16 cellular contexts compared by ENCODE assay signal in the genomic region with DNA sequence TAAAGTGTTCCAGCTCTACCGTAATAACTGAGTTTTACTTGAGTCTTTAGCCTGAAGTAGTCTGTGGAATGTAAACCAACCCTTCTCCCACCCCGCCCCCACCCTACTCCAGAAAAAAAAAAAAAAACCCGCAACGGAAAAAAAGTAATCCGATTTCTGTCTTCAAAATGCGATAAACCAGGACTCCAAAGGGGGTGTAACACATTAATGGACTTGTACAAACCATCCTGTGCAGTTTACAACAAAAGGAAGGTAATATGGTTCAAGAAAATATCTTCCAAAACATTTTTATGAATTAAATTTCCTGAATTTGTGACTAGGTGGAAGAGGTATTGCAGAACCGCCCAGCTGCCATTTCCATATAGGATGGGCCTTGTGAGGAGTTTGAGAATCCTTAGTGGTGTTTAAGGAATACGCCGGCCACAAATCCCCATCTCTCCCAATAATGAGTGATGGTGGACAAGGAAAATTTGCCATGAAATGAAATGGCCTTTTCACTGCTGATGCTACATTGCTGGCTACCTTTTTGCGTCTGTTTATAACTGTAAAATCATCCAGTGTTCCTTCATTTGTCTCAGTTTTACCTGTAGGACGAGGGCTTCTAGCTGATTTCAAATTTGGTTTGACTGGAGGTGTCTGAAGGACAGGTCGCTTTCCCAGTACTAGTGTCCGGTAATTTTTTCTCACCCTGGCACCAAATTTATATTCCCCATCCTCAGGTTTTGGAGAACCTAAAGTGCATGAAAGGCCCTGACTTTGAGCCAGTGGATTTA. TPM values are rescaled to one million over a fixed set of nuclear protein-coding genes. Genes with fewer than 3 reads are reported as not detected.
DNase-seq lines count a peak whose midpoint lies in the region; ATAC-seq, FAIRE-seq and TF ChIP-seq lines count a peak whose summit lies in the region.
"Had no signal": no experiment of that assay in that cellular context is flagged by ENCODE, and none has a peak within 500 bp of the region (broad histone marks: within the 10 kb centered on the region; RNA-seq: fewer than 3 reads in every experiment).

No MANE protein-coding gene starts in this region.

- H3K27me3 Mint-ChIP-seq in astrocyte (ENCODE audit: low read depth, unreplicated experiment) = no peaks in the 10 kb centered on the region

- no peak overlapping the region for H3K9ac ChIP-seq in SK-N-SH
- H3K9ac ChIP-seq in astrocyte (ENCODE audit: low read length) = peak overlapping the region; percentile 78

- DNase-seq in SK-N-SH (no peak), astrocyte (ENCODE audit: low read depth) (no peak), islet precursor cell (peak; percentile 49), skeletal muscle cell (ENCODE audit: low read depth) (no peak), DMS114 treated with DMSO at 0.1 percent for 48 hours (lab: John Stamatoyannopoulos, UW; ENCODE audit: unreplicated experiment) (no peak), NCI-H524 treated with DMSO at 0.1 percent for 48 hours (lab: John Stamatoyannopoulos, UW) (no peak)
- no peak for DNase-seq in stimulated activated naive CD4-positive, alpha-beta T cell treated with Interleukin-2 at 50 U/mL for 16 hours (lab: John Stamatoyannopoulos, UW)
- DNase-seq: DMS79 treated with DMSO at 0.1 percent for 48 hours, NCI-H2107, small intestine had no signal

- peak overlapping the region in 1 of 2 experiments; percentile 99; a peak in 2 of 4 replicates for H3K27ac ChIP-seq in SK-N-SH (ENCODE audit: low read depth in 2 of 2, low read length in 1 of 2)
- H3K27ac ChIP-seq in astrocyte (ENCODE audit: low read depth, low read length) = no peak overlapping the region
- H3K27ac ChIP-seq: 22Rv1 had no signal

- peaks cover 21% of the 10 kb centered on the region for H3F3A ChIP-seq in SK-N-SH (replicated peaks; ENCODE audit: insufficient read depth)

- peaks cover 38% of the 10 kb centered on the region for H3K4me1 Mint-ChIP-seq in astrocyte (ENCODE audit: low read depth, unreplicated experiment)

- no peak for TF ChIP-seq CTCF in SK-N-SH (IDR thresholded peaks at IDR 0.05)
- no peak for TF ChIP-seq CTCF in astrocyte (IDR thresholded peaks at IDR 0.05; ENCODE audit: insufficient read depth, low read depth, low read length)

- no peak for FAIRE-seq in astrocyte (lab: Jason Lieb, UNC)
- FAIRE-seq: bronchial epithelial cell, GM18507, RCC 7860, small intestine had no signal

- H3K27me3 ChIP-seq in SK-N-SH (ENCODE audit: insufficient read depth) (no peaks in the 10 kb centered on the region), astrocyte (ENCODE audit: insufficient read depth, low read length) (no peaks in the 10 kb centered on the region)

- CTCF ChIA-PET in SK-N-SH (lab: Yijun Ruan, JAX) = interaction anchor here (0.7 to 3.4 kb wide), 6 partner anchors 12 to 488 kb away, joined by 3 to 28 read pairs (median 4); a partner anchor contains a TSS

- TF ChIP-seq EP300 in SK-N-SH (IDR thresholded peaks at IDR 0.05; ENCODE audit: borderline replicate concordance in 1 of 2, low read depth in 1 of 2, low read length in 1 of 2) = no peak

- no peak for ATAC-seq in SK-N-SH treated with all-trans-retinoic acid at 6 μM for 48 hours

- peaks cover 27% of the 10 kb centered on the region for H3K79me2 ChIP-seq in SK-N-SH (ENCODE audit: insufficient read depth)
- peaks cover 67% of the 10 kb centered on the region for H3K79me2 ChIP-seq in astrocyte (ENCODE audit: insufficient read depth, low read length)

- no peak for TF ChIP-seq RAD21 in SK-N-SH (IDR thresholded peaks at IDR 0.05; ENCODE audit: low read length)

- H3K36me3 ChIP-seq in SK-N-SH (replicated peaks in 1 of 2; ENCODE audit: control insufficient read depth in 1 of 2, insufficient read depth in 2 of 2, low read length in 1 of 2) (no peaks in the 10 kb centered on the region), astrocyte (ENCODE audit: insufficient read depth, low read length) (no peaks in the 10 kb centered on the region)

- H3K4me1 ChIP-seq in SK-N-SH (ENCODE audit: control insufficient read depth in 1 of 2, insufficient read depth in 2 of 2, low read depth in 1 of 2, low read length in 1 of 2) = peaks cover 18 to 21% of the 10 kb centered on the region in 2 experiments; a peak in 3 of 4 replicates
- H3K4me1 ChIP-seq in astrocyte (ENCODE audit: insufficient read depth, low read length) = peaks cover 56% of the 10 kb centered on the region

- H3K9me3 ChIP-seq in SK-N-SH (no peaks in the 10 kb centered on the region), astrocyte (ENCODE audit: insufficient read depth, low read depth, low read length) (no peaks in the 10 kb centered on the region)

- no peaks in the 10 kb centered on the region for H3K9me2 ChIP-seq in SK-N-SH

- 45% methylated on average over 13 of the region's 13 CpGs for WGBS in SK-N-SH (ENCODE audit: low lambda C conversion rate)

- H3K4me3 Mint-ChIP-seq in astrocyte (ENCODE audit: unreplicated experiment) = peak overlapping the region; percentile 84

- H2AFZ ChIP-seq in SK-N-SH (ENCODE audit: low read depth) (no peak overlapping the region; the same call in 1 of the 2 replicates), astrocyte (ENCODE audit: low read depth, low read length) (peak overlapping the region; percentile 53)

- POLR2A ChIA-PET in SK-N-SH (lab: Yijun Ruan, JAX) = interaction anchor here (1.0 to 2.9 kb wide), 3 partner anchors 9 to 18 kb away, joined by 3 to 21 read pairs (median 8); a partner anchor contains a TSS

- H3K4me2 ChIP-seq in SK-N-SH = peak overlapping the region; percentile 87
- H3K4me2 ChIP-seq in astrocyte (ENCODE audit: low read length) = peak overlapping the region; percentile 94

- peak overlapping the region; percentile 71 for H3K27ac Mint-ChIP-seq in astrocyte (ENCODE audit: unreplicated experiment)

- H3K4me3 ChIP-seq in SK-N-SH (ENCODE audit: low read depth in 2 of 2, low read length in 1 of 2) (peak overlapping the region; percentile 53 to 64), astrocyte (ENCODE audit: insufficient read depth, low read depth, low read length) (peak overlapping the region; percentile 67), skeletal muscle cell (ENCODE audit: low read depth, low read length) (peak overlapping the region; percentile 9)

- H3K9me3 Mint-ChIP-seq in astrocyte (ENCODE audit: unreplicated experiment) = no peaks in the 10 kb centered on the region

- H4K20me1 ChIP-seq in SK-N-SH (ENCODE audit: insufficient read depth) = no peaks in the 10 kb centered on the region
- H4K20me1 ChIP-seq in astrocyte (ENCODE audit: insufficient read depth, low read length) = no peaks in the 10 kb centered on the region

- peaks cover 3% of the 10 kb centered on the region for H3K36me3 Mint-ChIP-seq in astrocyte (ENCODE audit: low read depth, unreplicated experiment)
- H3K36me3 Mint-ChIP-seq: IgD-negative memory B cell had no signal

TF ChIP-seq in SK-N-SH, 30 proteins besides CTCF, POLR2A, EP300 and RAD21 (continues in another document):
- TF ChIP-seq, protein P1, sequence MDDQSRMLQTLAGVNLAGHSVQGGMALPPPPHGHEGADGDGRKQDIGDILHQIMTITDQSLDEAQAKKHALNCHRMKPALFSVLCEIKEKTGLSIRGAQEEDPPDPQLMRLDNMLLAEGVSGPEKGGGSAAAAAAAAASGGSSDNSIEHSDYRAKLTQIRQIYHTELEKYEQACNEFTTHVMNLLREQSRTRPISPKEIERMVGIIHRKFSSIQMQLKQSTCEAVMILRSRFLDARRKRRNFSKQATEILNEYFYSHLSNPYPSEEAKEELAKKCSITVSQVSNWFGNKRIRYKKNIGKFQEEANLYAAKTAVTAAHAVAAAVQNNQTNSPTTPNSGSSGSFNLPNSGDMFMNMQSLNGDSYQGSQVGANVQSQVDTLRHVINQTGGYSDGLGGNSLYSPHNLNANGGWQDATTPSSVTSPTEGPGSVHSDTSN (IDR thresholded peaks at IDR 0.05) = no peak
- TF ChIP-seq POLR2AphosphoS5 (IDR thresholded peaks at IDR 0.05; ENCODE audit: low read depth, low read length) = no peak
- TF ChIP-seq SMC3 (IDR thresholded peaks at IDR 0.05; ENCODE audit: low read depth, low read length) = no peak
- no peak for TF ChIP-seq RXRA (IDR thresholded peaks at IDR 0.05; ENCODE audit: borderline replicate concordance, low read depth)
- TF ChIP-seq, protein P2, sequence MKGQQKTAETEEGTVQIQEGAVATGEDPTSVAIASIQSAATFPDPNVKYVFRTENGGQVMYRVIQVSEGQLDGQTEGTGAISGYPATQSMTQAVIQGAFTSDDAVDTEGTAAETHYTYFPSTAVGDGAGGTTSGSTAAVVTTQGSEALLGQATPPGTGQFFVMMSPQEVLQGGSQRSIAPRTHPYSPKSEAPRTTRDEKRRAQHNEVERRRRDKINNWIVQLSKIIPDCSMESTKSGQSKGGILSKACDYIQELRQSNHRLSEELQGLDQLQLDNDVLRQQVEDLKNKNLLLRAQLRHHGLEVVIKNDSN (IDR thresholded peaks at IDR 0.05; ENCODE audit: borderline replicate concordance, low read depth) = no peak

TF ChIP-seq in SK-N-SH treated with all-trans-retinoic acid at 6 μM for 48 hours, 23 proteins besides CTCF, POLR2A, EP300 and RAD21 (continues in another document):
- TF ChIP-seq ARNTL (CRISPR knock-in tag; IDR thresholded peaks at IDR 0.05; ENCODE audit: borderline replicate concordance, low read depth) (no peak), ZFP3 (CRISPR knock-in tag; IDR thresholded peaks at IDR 0.05) (no peak)
- TF ChIP-seq, protein P3, sequence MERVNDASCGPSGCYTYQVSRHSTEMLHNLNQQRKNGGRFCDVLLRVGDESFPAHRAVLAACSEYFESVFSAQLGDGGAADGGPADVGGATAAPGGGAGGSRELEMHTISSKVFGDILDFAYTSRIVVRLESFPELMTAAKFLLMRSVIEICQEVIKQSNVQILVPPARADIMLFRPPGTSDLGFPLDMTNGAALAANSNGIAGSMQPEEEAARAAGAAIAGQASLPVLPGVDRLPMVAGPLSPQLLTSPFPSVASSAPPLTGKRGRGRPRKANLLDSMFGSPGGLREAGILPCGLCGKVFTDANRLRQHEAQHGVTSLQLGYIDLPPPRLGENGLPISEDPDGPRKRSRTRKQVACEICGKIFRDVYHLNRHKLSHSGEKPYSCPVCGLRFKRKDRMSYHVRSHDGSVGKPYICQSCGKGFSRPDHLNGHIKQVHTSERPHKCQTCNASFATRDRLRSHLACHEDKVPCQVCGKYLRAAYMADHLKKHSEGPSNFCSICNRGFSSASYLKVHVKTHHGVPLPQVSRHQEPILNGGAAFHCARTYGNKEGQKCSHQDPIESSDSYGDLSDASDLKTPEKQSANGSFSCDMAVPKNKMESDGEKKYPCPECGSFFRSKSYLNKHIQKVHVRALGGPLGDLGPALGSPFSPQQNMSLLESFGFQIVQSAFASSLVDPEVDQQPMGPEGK (CRISPR knock-in tag; IDR thresholded peaks at IDR 0.05; ENCODE audit: borderline replicate concordance) = no peak

RNA-seq across cellular contexts. Expression of a gene that starts 10.5 kb away (rescaled TPM):
- polyA plus RNA-seq in SK-N-SH (2012; rRNA removed) = 0.38 and 0.47 TPM in 2 replicates
- 0.29 and 0.42 TPM in 2 replicates for polyA plus RNA-seq in SK-N-SH (2012; cell fraction: cytosol; rRNA removed)
- 1.1 and 1.8 TPM in 2 replicates for polyA plus RNA-seq in SK-N-SH (2012; cell fraction: nucleus; rRNA removed)
- total RNA-seq in astrocyte = 5.9 and 7.8 TPM in 2 replicates
- polyA plus RNA-seq: IgD-negative memory B cell had no signal

RNA-seq across cellular contexts. Expression of a gene that starts 19.0 kb away (rescaled TPM):
- 23.9 and 26.0 TPM in 2 replicates for polyA plus RNA-seq in SK-N-SH (2012; rRNA removed)
- 21.8 and 23.5 TPM in 2 replicates for polyA plus RNA-seq in SK-N-SH (2012; cell fraction: cytosol; rRNA removed)
- polyA plus RNA-seq in SK-N-SH (2012; cell fraction: nucleus; rRNA removed) = 44.7 and 64.0 TPM in 2 replicates
- 33.7 and 46.9 TPM in 2 replicates for total RNA-seq in astrocyte

Comparison
In these comparisons a context has a peak if more than half of its experiments do, and no peak if none do; other contexts are left out.
1. H3K4me3 ChIP-seq: peak in every context shown above with its lines; median percentile 67 in astrocyte; 58 in SK-N-SH; 9 in skeletal muscle cell.